ENCODE assay signal across 1 cellular context in genomic region chrX:113954297-113954696, GRCh38.
TF ChIP-seq lines count a peak whose summit lies in the region.

No MANE protein-coding gene starts in this region.

TF ChIP-seq in H1, 55 proteins besides CTCF, POLR2A, EP300 and RAD21 (continued from another document):
- TF ChIP-seq CHD7 (IDR thresholded peaks at IDR 0.05; ENCODE audit: insufficient replicate concordance, low read length): no peak
- TF ChIP-seq ATF3 (IDR thresholded peaks at IDR 0.05; ENCODE audit: insufficient read depth, low read depth, low read length): no peak
- TF ChIP-seq JUN (IDR thresholded peaks at IDR 0.05; ENCODE audit: low read depth, low read length): no peak
- no peak for TF ChIP-seq ATF2 (IDR thresholded peaks at IDR 0.05; ENCODE audit: low read length)
- no peak for TF ChIP-seq SRF (IDR thresholded peaks at IDR 0.05; ENCODE audit: low read depth, low read length)
- no peak for TF ChIP-seq MAX (IDR thresholded peaks at IDR 0.05)
- TF ChIP-seq SIX5 (IDR thresholded peaks at IDR 0.05; ENCODE audit: low read depth, low read length): no peak
- TF ChIP-seq BCL11A (IDR thresholded peaks at IDR 0.05; ENCODE audit: low read depth in 2 of 2, low read length in 2 of 2): no peak
- TF ChIP-seq KDM1A (IDR thresholded peaks at IDR 0.05; ENCODE audit: borderline replicate concordance, low read length): no peak
- no peak for TF ChIP-seq RNF2 (IDR thresholded peaks at IDR 0.05; ENCODE audit: borderline replicate concordance, low read depth, low read length, missing control alignments, poor library complexity, severe bottlenecking)
- TF ChIP-seq SP4 (IDR thresholded peaks at IDR 0.05; ENCODE audit: low read length): no peak
- TF ChIP-seq NANOG (IDR thresholded peaks at IDR 0.05; ENCODE audit: insufficient read depth, low read depth, low read length, poor library complexity, severe bottlenecking): no peak
- TF ChIP-seq GABPA (IDR thresholded peaks at IDR 0.05; ENCODE audit: borderline replicate concordance, insufficient read depth, low read length): no peak
- no peak for TF ChIP-seq ASH2L (IDR thresholded peaks at IDR 0.05; ENCODE audit: low read length)
